Comparison of ENCODE assay signal across 8 cellular contexts in genomic region chr4:46329118-46329976, GRCh38.
DNase-seq lines count a peak whose midpoint lies in the region; ATAC-seq, FAIRE-seq and TF ChIP-seq lines count a peak whose summit lies in the region.

No MANE protein-coding gene starts in this region.

- FAIRE-seq in HTR-8/SVneo (lab: Jason Lieb, UNC), result no peak

- ATAC-seq in GM18505 (IDR thresholded peaks at IDR 0.05; ENCODE audit: unreplicated experiment) (peak; percentile 76), HG03025 (IDR thresholded peaks at IDR 0.05; ENCODE audit: low FRiP score, unreplicated experiment) (no peak), HG02571 (IDR thresholded peaks at IDR 0.05; ENCODE audit: unreplicated experiment) (no peak)

- no peaks in the 10 kb centered on the region for H3K36me3 Mint-ChIP-seq in mesothelial cell of epicardium

- no peak for TF ChIP-seq CTCF in mesothelial cell of epicardium (IDR thresholded peaks at IDR 0.05; ENCODE audit: unreplicated experiment)

- H3K27me3 Mint-ChIP-seq in mesothelial cell of epicardium (ENCODE audit: low read depth), result peaks cover 16% of the 10 kb centered on the region

- no peak overlapping the region for H3K4me3 Mint-ChIP-seq in mesothelial cell of epicardium

- no peak for TF ChIP-seq POLR2A in GM18505 (IDR thresholded peaks at IDR 0.05; ENCODE audit: borderline replicate concordance, extremely low read depth, insufficient read depth, insufficient read length)

- no peak overlapping the region for H3K27ac Mint-ChIP-seq in mesothelial cell of epicardium

- no peaks in the 10 kb centered on the region for H3K4me1 Mint-ChIP-seq in mesothelial cell of epicardium

- no peaks in the 10 kb centered on the region for H3K9me3 Mint-ChIP-seq in mesothelial cell of epicardium

- DNase-seq in HTR-8/SVneo (ENCODE audit: insufficient read length, low spot score) (peak; percentile 9), SK-N-DZ (ENCODE audit: low spot score) (peak; percentile 66), hypothalamus (lab: John Stamatoyannopoulos, UW) (peak in 27 of 51 donors; percentile 0 to 62 (median 6)), NCI-H187 treated with DMSO at 0.1 percent for 48 hours (lab: John Stamatoyannopoulos, UW) (no peak), mesothelial cell of epicardium (ENCODE audit: low spot score in 2 of 2, unreplicated experiment in 2 of 2) (no peak)

Comparison
In these comparisons a context has a peak if more than half of its experiments do, and no peak if none do; other contexts are left out.
1. DNase-seq: peak in HTR-8/SVneo (single experiment), SK-N-DZ (single experiment) and hypothalamus (27 of 51); none in NCI-H187 treated with DMSO at 0.1 percent for 48 hours (single experiment) and mesothelial cell of epicardium (0 of 2).